Comparison of ENCODE assay signal across 1 cellular context in the genomic region with DNA sequence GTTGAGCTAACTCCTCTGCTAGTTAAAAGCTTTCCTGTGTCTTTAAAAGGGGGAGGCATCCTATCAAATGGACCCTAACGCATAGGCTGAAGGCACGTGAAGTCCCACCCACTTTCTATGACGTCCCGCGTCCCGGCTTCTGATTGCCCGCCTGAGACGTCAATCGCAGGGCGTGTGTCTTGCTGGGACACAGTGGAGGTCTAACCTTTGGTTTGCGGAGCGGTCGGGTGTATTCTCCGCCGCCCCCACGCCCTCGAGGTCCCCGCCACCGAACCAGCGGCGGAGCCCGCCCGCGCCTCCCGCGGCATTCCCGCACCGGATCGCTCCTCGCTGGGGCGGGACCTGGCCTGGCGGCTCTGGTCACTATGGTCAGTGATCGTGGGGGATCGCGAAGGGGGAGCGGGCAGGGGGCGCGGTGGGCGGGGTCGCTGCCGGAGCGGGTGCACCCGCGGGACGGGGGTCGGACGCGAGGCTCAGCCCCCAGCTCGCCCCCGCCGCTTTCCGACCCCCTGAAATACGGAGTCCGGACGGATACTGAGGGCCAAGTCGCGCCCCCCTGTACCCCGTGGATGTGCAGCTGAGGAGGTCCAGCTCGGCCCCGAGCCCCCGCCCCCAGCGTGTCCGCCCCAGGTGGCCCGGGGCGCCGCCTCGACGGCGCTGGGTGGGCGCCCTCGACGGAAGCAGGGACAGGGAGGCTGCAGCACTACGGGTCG.
TF ChIP-seq lines count a peak whose summit lies in the region.

Gene OTUB2 (plus strand): TSS at position 168 of the 713 bp plus-strand sequence. CDS start 198 bp downstream, at position 366.

TF ChIP-seq in SK-N-SH, 30 proteins besides CTCF, POLR2A, EP300 and RAD21 (continued from another document):
- TF ChIP-seq REST (IDR thresholded peaks at IDR 0.05; ENCODE audit: low read depth, low read length) = no peak
- TF ChIP-seq TCF12 (IDR thresholded peaks at IDR 0.05) = no peak
- TF ChIP-seq CHD2 (IDR thresholded peaks at IDR 0.05; ENCODE audit: low read length, partially characterized antibody) = peak; percentile 90
- TF ChIP-seq MXI1 (IDR thresholded peaks at IDR 0.05; ENCODE audit: low read depth, low read length) = 0 out of 2 replicates have a peak, but pooled peaks have one; percentile 21
- TF ChIP-seq NRF1 (IDR thresholded peaks at IDR 0.05; ENCODE audit: low read depth, low read length) = no peak
- TF ChIP-seq, protein P1, sequence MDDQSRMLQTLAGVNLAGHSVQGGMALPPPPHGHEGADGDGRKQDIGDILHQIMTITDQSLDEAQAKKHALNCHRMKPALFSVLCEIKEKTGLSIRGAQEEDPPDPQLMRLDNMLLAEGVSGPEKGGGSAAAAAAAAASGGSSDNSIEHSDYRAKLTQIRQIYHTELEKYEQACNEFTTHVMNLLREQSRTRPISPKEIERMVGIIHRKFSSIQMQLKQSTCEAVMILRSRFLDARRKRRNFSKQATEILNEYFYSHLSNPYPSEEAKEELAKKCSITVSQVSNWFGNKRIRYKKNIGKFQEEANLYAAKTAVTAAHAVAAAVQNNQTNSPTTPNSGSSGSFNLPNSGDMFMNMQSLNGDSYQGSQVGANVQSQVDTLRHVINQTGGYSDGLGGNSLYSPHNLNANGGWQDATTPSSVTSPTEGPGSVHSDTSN (IDR thresholded peaks at IDR 0.05) = peak; percentile 100
- TF ChIP-seq EZH2phosphoT487 (IDR thresholded peaks at IDR 0.05; ENCODE audit: borderline replicate concordance, low read depth) = no peak
- no peak for TF ChIP-seq GATA2 (CRISPR knock-in tag; IDR thresholded peaks at IDR 0.05)
- TF ChIP-seq USF1 (IDR thresholded peaks at IDR 0.05; ENCODE audit: borderline replicate concordance, low read depth) = no peak; the same call in 1 of the 2 replicates
- TF ChIP-seq, protein P2, sequence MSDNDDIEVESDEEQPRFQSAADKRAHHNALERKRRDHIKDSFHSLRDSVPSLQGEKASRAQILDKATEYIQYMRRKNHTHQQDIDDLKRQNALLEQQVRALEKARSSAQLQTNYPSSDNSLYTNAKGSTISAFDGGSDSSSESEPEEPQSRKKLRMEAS (IDR thresholded peaks at IDR 0.05; ENCODE audit: low read depth) = peak; percentile 70; the same call in 1 of the 2 replicates
- peak; percentile 39; the same call in 1 of the 2 replicates for TF ChIP-seq RCOR1 (IDR thresholded peaks at IDR 0.05; ENCODE audit: low read length)
- no peak for TF ChIP-seq SIN3A (IDR thresholded peaks at IDR 0.05; ENCODE audit: borderline replicate concordance, low read depth, low read length)
- TF ChIP-seq TEAD4 (IDR thresholded peaks at IDR 0.05; ENCODE audit: borderline replicate concordance, insufficient read depth) = no peak
- no peak for TF ChIP-seq GABPA (IDR thresholded peaks at IDR 0.05; ENCODE audit: low read depth)
